1 cellular context compared by ENCODE assay signal in genomic region chr11:119666463-119667131, GRCh38.
TF ChIP-seq lines count a peak whose summit lies in the region.

No MANE protein-coding gene starts in this region.

TF ChIP-seq in H1, 55 proteins besides CTCF, POLR2A, EP300 and RAD21 (continued from another document):
- TF ChIP-seq E2F6 (IDR thresholded peaks at IDR 0.05) = peak; percentile 87
- TF ChIP-seq RFX5 (IDR thresholded peaks at IDR 0.05; ENCODE audit: borderline replicate concordance, low read depth, low read length) = no peak
- no peak for TF ChIP-seq EGR1 (IDR thresholded peaks at IDR 0.05; ENCODE audit: borderline replicate concordance, low read depth, low read length)
- TF ChIP-seq SRF (IDR thresholded peaks at IDR 0.05; ENCODE audit: low read depth, low read length) = no peak
- TF ChIP-seq PHF8 (conservative IDR thresholded peaks at IDR 0.05; ENCODE audit: low read depth, low read length) = no peak
